Comparison of ENCODE assay signal across 8 cellular contexts in genomic region chr4:182806259-182807252, GRCh38.
A peak's percentile ranks its signal among the peaks of the same experiment; 100 is the strongest.
DNase-seq lines count a peak whose midpoint lies in the region; ATAC-seq, FAIRE-seq and TF ChIP-seq lines count a peak whose summit lies in the region.

No MANE protein-coding gene starts in this region.

- H3K27ac ChIP-seq in heart right ventricle, result peak overlapping the region in 6 of 10 donors; percentile 32 to 66 (median 55)
- H3K27ac ChIP-seq in upper lobe of right lung, result no peak overlapping the region

- H3K36me3 ChIP-seq in heart right ventricle (no peaks in the 10 kb centered on the region), upper lobe of right lung (no peaks in the 10 kb centered on the region)

- H3K4me3 ChIP-seq in heart right ventricle (peak overlapping the region; percentile 22 to 71 (median 56)), upper lobe of right lung (peak overlapping the region; percentile 56)

- H3K27me3 Mint-ChIP-seq in activated naive CD8-positive, alpha-beta T cell treated with anti-CD3 and anti-CD28 coated beads, Interleukin-2, amount 50 U/mL, for 24 hours, result peaks cover 9% of the 10 kb centered on the region

- peak overlapping the region; percentile 67 for H3K4me3 Mint-ChIP-seq in activated naive CD8-positive, alpha-beta T cell treated with anti-CD3 and anti-CD28 coated beads, Interleukin-2, amount 50 U/mL, for 24 hours

- H3K36me3 Mint-ChIP-seq in activated naive CD8-positive, alpha-beta T cell treated with anti-CD3 and anti-CD28 coated beads, Interleukin-2, amount 50 U/mL, for 24 hours (ENCODE audit: low read depth), result no peaks in the 10 kb centered on the region

- peaks cover 0 to 14% (median 0%) of the 10 kb centered on the region in 11 donors for H3K9me3 ChIP-seq in heart right ventricle
- no peaks in the 10 kb centered on the region for H3K9me3 ChIP-seq in upper lobe of right lung

- peak; percentile 86 for FAIRE-seq in HTR-8/SVneo (lab: Jason Lieb, UNC)

- H3K27me3 ChIP-seq in heart right ventricle (peaks cover 0 to 10% (median 0%) of the 10 kb centered on the region in 7 donors), upper lobe of right lung (peaks cover 7% of the 10 kb centered on the region)

- DNase-seq in DMS79 treated with DMSO at 0.1 percent for 48 hours (lab: John Stamatoyannopoulos, UW) (peak; percentile 52), HTR-8/SVneo (ENCODE audit: insufficient read length, low spot score) (peak; percentile 87), SKM-1 (lab: John Stamatoyannopoulos, UW; ENCODE audit: unreplicated experiment) (peak; percentile 41), heart right ventricle (peak; percentile 68 to 80), posterior cingulate gyrus (peak; percentile 52 to 96 (median 79)), upper lobe of right lung (peak; percentile 89)
- DNase-seq in activated naive CD8-positive, alpha-beta T cell treated with anti-CD3 and anti-CD28 coated beads, Interleukin-2, amount 50 U/mL, for 24 hours, result peak; percentile 77

- H3K4me1 ChIP-seq in heart right ventricle, result peaks cover 0 to 16% (median 5%) of the 10 kb centered on the region in 9 donors
- H3K4me1 ChIP-seq in upper lobe of right lung, result no peaks in the 10 kb centered on the region

- peaks cover 5% of the 10 kb centered on the region for H3K4me1 Mint-ChIP-seq in activated naive CD8-positive, alpha-beta T cell treated with anti-CD3 and anti-CD28 coated beads, Interleukin-2, amount 50 U/mL, for 24 hours

- intact Hi-C loops in heart right ventricle (cut with DNase I), result loop anchor here (1.0 to 10.0 kb wide), 6 partner anchors 328 to 1662 kb away; no protein-coding TSS in a partner anchor
- intact Hi-C loops in posterior cingulate gyrus (cut with DNase I), result loop anchor here (2.0 to 10.0 kb wide), 4 partner anchors 108 to 1664 kb away; partner anchors contain the start of gene DCTD
- intact Hi-C loops in upper lobe of right lung (cut with DNase I), result no loop called here

- TF ChIP-seq CTCF in heart right ventricle (IDR thresholded peaks at IDR 0.05) (peak; percentile 69 to 95 (median 87)), upper lobe of right lung (IDR thresholded peaks at IDR 0.05) (peak; percentile 87)

- no peak overlapping the region for H3K27ac Mint-ChIP-seq in activated naive CD8-positive, alpha-beta T cell treated with anti-CD3 and anti-CD28 coated beads, Interleukin-2, amount 50 U/mL, for 24 hours

- ATAC-seq in GM21515 (IDR thresholded peaks at IDR 0.05; ENCODE audit: unreplicated experiment) (peak; percentile 77), heart right ventricle (peak; percentile 86 to 95 (median 93)), upper lobe of right lung (peak; percentile 90)
- peak; percentile 35 for ATAC-seq in activated naive CD8-positive, alpha-beta T cell treated with anti-CD3 and anti-CD28 coated beads, Interleukin-2, amount 50 U/mL, for 24 hours

- 4% methylated on average over 63 to 68 of the region's 68 CpGs for WGBS in heart right ventricle, 2 donors

- peaks cover 5% of the 10 kb centered on the region for H3K9me3 Mint-ChIP-seq in activated naive CD8-positive, alpha-beta T cell treated with anti-CD3 and anti-CD28 coated beads, Interleukin-2, amount 50 U/mL, for 24 hours

Comparison
In these comparisons a context has a peak if more than half of its experiments do, and no peak if none do; other contexts are left out.
1. ATAC-seq: peak in every context shown above with its lines; median percentile 93 in heart right ventricle; 90 in upper lobe of right lung; 77 in GM21515; 35 in activated naive CD8-positive, alpha-beta T cell treated with anti-CD3 and anti-CD28 coated beads, Interleukin-2, amount 50 U/mL, for 24 hours.